In the genomic region with DNA sequence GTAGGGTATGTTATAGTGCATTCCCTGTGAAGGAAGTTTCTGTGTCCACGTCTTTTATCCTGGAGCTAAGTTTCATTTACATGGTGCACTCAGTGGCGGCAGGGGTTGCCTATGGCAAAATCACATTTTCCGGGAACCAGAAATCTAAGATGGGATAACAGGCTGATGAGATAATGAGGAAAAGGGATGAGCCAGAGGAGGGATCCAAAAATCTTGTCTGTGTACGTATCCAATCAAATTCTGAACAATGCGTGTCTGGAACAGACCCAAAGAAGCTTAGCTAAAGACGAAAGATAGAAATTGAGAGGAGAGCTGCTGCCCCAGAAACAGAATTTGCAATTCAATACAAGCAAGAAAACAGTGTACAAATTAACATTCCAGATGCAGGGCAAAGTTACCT, we compare ENCODE assay signal across 17 cellular contexts.
"Had no signal": no experiment of that assay in that cellular context is flagged by ENCODE, and none has a peak within 500 bp of the region (broad histone marks: within the 10 kb centered on the region; RNA-seq: fewer than 3 reads in every experiment).

No MANE protein-coding gene starts in this region.

- H2AFZ ChIP-seq: hepatocyte, neural progenitor cell had no signal

- H3K9ac ChIP-seq: neural progenitor cell had no signal

- H3K9me3 ChIP-seq: ovary, thoracic aorta had no signal

- H3K4me1 ChIP-seq: esophagus squamous epithelium, foreskin keratinocyte, neural progenitor cell, transverse colon had no signal

- H3K36me3 Mint-ChIP-seq: stimulated activated effector memory CD8-positive, alpha-beta T cell treated with anti-CD3 and anti-CD28 coated beads, Interleukin-12 subunit alpha, Interleukin-12 subunit beta, amount 100 ng/mL, for 72 hours had no signal

- H3K4me3 ChIP-seq: esophagus squamous epithelium, hepatocyte, mucosa of descending colon, neural progenitor cell, ovary, thoracic aorta, transverse colon had no signal

- H3K27me3 ChIP-seq: esophagus squamous epithelium, foreskin keratinocyte, hepatocyte, neural progenitor cell, ovary, transverse colon had no signal

- H3K36me3 ChIP-seq: esophagus squamous epithelium, neural progenitor cell, ovary, thoracic aorta, transverse colon had no signal

- H3K27ac ChIP-seq: esophagus squamous epithelium, foreskin keratinocyte, hepatocyte, neural progenitor cell, ovary, thoracic aorta, transverse colon had no signal

- ATAC-seq: foreskin keratinocyte; mucosa of descending colon; naive thymus-derived CD8-positive, alpha-beta T cell; right cardiac atrium; stimulated activated effector memory CD8-positive, alpha-beta T cell treated with anti-CD3 and anti-CD28 coated beads, Interleukin-12 subunit alpha, Interleukin-12 subunit beta, amount 100 ng/mL, for 72 hours; stimulated activated naive CD8-positive, alpha-beta T cell treated with anti-CD3 and anti-CD28 coated beads, Interleukin-15, Interleukin-2, amounts not matched to agents 100 U/mL and 50 U/mL, for 24 hours had no signal

- H3K4me2 ChIP-seq: hepatocyte, neural progenitor cell had no signal

- H3K4me3 Mint-ChIP-seq: central memory CD8-positive, alpha-beta T cell; naive thymus-derived CD8-positive, alpha-beta T cell; neural progenitor cell; stimulated activated effector memory CD8-positive, alpha-beta T cell treated with anti-CD3 and anti-CD28 coated beads, Interleukin-12 subunit alpha, Interleukin-12 subunit beta, amount 100 ng/mL, for 72 hours had no signal

- H3K27me3 Mint-ChIP-seq: central memory CD8-positive, alpha-beta T cell; naive thymus-derived CD8-positive, alpha-beta T cell; progenitor cell of endocrine pancreas had no signal

- H3K27ac Mint-ChIP-seq: neural progenitor cell; stimulated activated effector memory CD8-positive, alpha-beta T cell treated with anti-CD3 and anti-CD28 coated beads, Interleukin-12 subunit alpha, Interleukin-12 subunit beta, amount 100 ng/mL, for 72 hours had no signal

- DNase-seq: esophagus squamous epithelium; foreskin keratinocyte; mucosa of descending colon; naive thymus-derived CD8-positive, alpha-beta T cell; ovary; right cardiac atrium; small intestine; stimulated activated CD4-positive, alpha-beta T cell treated with anti-CD3 and anti-CD28 coated beads, Interleukin-4, amount 100 ng/mL, for 1 hour; stimulated activated CD8-positive, alpha-beta memory T cell treated with anti-CD3 and anti-CD28 coated beads, Interleukin-4, amount 100 ng/mL, for 48 hours; stimulated activated naive CD8-positive, alpha-beta T cell treated with anti-CD3 and anti-CD28 coated beads, Interleukin-15, Interleukin-2, amounts not matched to agents 100 U/mL and 50 U/mL, for 24 hours; transverse colon had no signal

- H3K4me1 Mint-ChIP-seq: neural progenitor cell had no signal
